In the genomic region with DNA sequence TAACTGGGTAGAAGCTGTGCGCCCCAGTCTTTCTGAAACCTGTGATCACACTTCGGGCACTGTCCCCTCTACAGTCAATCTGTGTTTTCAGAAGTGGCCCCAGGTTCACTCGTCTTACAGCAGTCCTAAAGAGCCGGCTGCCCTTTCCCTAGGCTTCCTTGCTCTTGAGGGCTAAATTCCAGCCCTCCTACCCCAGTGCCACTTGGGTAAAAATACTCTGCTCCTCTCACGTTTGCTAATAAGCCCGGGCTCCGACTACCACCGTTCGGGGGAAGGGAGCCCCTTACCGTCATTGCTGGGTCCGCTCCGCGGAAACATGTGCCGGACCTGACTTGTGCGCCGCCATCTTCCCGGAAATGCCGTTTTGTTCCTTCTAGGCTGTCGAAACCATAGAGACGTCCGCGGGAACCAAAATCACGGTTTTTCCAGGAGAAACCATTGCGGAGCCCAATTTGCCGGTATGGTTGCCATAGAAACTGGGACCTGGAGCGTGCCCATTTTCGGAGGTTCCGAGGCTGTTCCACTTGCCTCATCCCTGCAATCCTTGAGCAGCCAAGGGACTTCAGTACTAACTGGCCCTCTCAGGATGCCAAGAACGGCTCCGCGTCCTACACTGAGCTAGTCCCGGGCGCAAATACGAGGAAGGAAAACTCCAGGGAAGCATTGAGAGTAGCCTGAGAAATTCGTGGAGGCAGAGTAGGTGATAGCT, we compare ENCODE assay signal across 8 cellular contexts. TPM values are rescaled to one million over a fixed set of nuclear protein-coding genes. Genes with fewer than 3 reads are reported as not detected.
DNase-seq lines count a peak whose midpoint lies in the region; ATAC-seq and TF ChIP-seq lines count a peak whose summit lies in the region.

A gene (minus strand): TSS at position 358 of the 709 bp plus-strand sequence.

- intact Hi-C loops in activated CD4-positive, alpha-beta T cell treated with anti-CD3 and anti-CD28 coated beads, Interleukin-2, amount 10 ng/mL, durations not matched to agents 24 days and 14 days (cut with micrococcal nuclease) = loop anchor here (1.0 to 2.0 kb wide), 4 partner anchors 10 to 144 kb away; a partner anchor contains a TSS

- POLR2A ChIA-PET in GM10248 (lab: Yijun Ruan, JAX) = interaction anchor here (0.7 to 0.8 kb wide), 2 partner anchors 100 to 144 kb away, joined by 3 read pairs; a partner anchor contains a TSS

- H3K27me3 Mint-ChIP-seq in activated CD4-positive, alpha-beta T cell treated with anti-CD3 and anti-CD28 coated beads, Interleukin-2, amount 10 ng/mL, durations not matched to agents 24 days and 14 days = no peaks in the 10 kb centered on the region

- H3K36me3 Mint-ChIP-seq in activated CD4-positive, alpha-beta T cell treated with anti-CD3 and anti-CD28 coated beads, Interleukin-2, amount 10 ng/mL, durations not matched to agents 24 days and 14 days (ENCODE audit: low read depth) = peaks cover 36% of the 10 kb centered on the region

- CTCF ChIA-PET in GM10248 (lab: Yijun Ruan, JAX) = interaction anchor here (0.7 to 3.3 kb wide), 13 partner anchors 10 to 215 kb away, joined by 3 to 14 read pairs (median 4); a partner anchor contains a TSS

- no peaks in the 10 kb centered on the region for H3K9me3 Mint-ChIP-seq in activated CD4-positive, alpha-beta T cell treated with anti-CD3 and anti-CD28 coated beads, Interleukin-2, amount 10 ng/mL, durations not matched to agents 24 days and 14 days

- peak within 1 kb of the TSS; percentile 69 to 75 for H3K27ac ChIP-seq in coronary artery

- H3K4me3 Mint-ChIP-seq in activated CD4-positive, alpha-beta T cell treated with anti-CD3 and anti-CD28 coated beads, Interleukin-2, amount 10 ng/mL, durations not matched to agents 24 days and 14 days = peak within 1 kb of the TSS; percentile 88

- H3K4me3 ChIP-seq in coronary artery = peak within 1 kb of the TSS; percentile 77

- no peak for TF ChIP-seq CTCF in GM10248 (IDR thresholded peaks at IDR 0.05; ENCODE audit: control extremely low read depth, extremely low read depth, low read depth, missing control alignments)
- no peak for TF ChIP-seq CTCF in coronary artery (IDR thresholded peaks at IDR 0.05)

- peak; percentile 66 for ATAC-seq in HG03175 (IDR thresholded peaks at IDR 0.05; ENCODE audit: unreplicated experiment)
- ATAC-seq in HG03378 (IDR thresholded peaks at IDR 0.05; ENCODE audit: unreplicated experiment) = no peak

- peaks cover 33% of the 10 kb centered on the region for H3K4me1 Mint-ChIP-seq in activated CD4-positive, alpha-beta T cell treated with anti-CD3 and anti-CD28 coated beads, Interleukin-2, amount 10 ng/mL, durations not matched to agents 24 days and 14 days

- H3K27ac Mint-ChIP-seq in activated CD4-positive, alpha-beta T cell treated with anti-CD3 and anti-CD28 coated beads, Interleukin-2, amount 10 ng/mL, durations not matched to agents 24 days and 14 days = peak within 1 kb of the TSS; percentile 98

- peak; percentile 78 for DNase-seq in GM10248 (ENCODE audit: extremely low spot score)
- peak; percentile 90 to 95 for DNase-seq in NCI-H526 (lab: John Stamatoyannopoulos, UW)
- DNase-seq in activated CD4-positive, alpha-beta T cell treated with anti-CD3 and anti-CD28 coated beads, Interleukin-2, amount 10 ng/mL, durations not matched to agents 24 days and 14 days = peak; percentile 95
- DNase-seq in coronary artery (ENCODE audit: low spot score) = peak; percentile 91
- peak; percentile 95 for DNase-seq in left kidney (ENCODE audit: low read depth, low spot score)
- peak; percentile 81 for DNase-seq in stimulated activated CD4-positive, alpha-beta T cell treated with anti-CD3 and anti-CD28 coated beads, Interleukin-1b, Interleukin-23, amount 100 ng/mL, for 48 hours

RNA-seq across cellular contexts. Expression of the gene that starts here (rescaled TPM):
- 99.0 and 99.2 TPM in 2 replicates for total RNA-seq in activated CD4-positive, alpha-beta T cell treated with anti-CD3 and anti-CD28 coated beads, Interleukin-2, amount 10 ng/mL, durations not matched to agents 24 days and 14 days
